In the genomic region with DNA sequence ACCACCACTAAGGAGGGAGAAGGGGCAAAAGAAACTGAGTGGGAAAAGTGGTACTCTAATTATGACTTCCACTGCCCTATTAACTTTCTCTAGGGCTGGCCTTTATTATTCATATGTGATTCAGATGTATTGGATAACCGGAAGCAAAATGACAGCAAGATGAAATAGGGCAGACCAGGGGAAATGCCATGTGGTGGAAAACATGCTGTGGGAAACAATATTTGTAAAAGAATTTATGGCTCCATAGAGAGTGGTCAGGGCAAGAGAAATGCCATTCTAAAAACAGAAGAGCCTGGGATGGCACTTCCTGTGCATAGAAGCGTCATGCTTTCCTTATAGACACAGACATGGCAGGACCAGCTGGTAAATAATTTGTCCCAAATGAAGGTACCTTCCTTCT, we compare ENCODE assay signal across 15 cellular contexts.
DNase-seq lines count a peak whose midpoint lies in the region; ATAC-seq and TF ChIP-seq lines count a peak whose summit lies in the region.
"Had no signal": no experiment of that assay in that cellular context is flagged by ENCODE, and none has a peak within 500 bp of the region (broad histone marks: within the 10 kb centered on the region; RNA-seq: fewer than 3 reads in every experiment).

No MANE protein-coding gene starts in this region.

- DNase-seq in GM23338 (ENCODE audit: low spot score) = no peak
- peak; percentile 13 for DNase-seq in fibroblast of the aortic adventitia (ENCODE audit: low read depth)
- DNase-seq in smooth muscle cell (lab: John Stamatoyannopoulos, UW; ENCODE audit: unreplicated experiment) = no peak
- DNase-seq in stimulated activated naive CD4-positive, alpha-beta T cell treated with Interleukin-2 at 50 U/mL for 16 hours (lab: John Stamatoyannopoulos, UW) = no peak
- DNase-seq in OCI-M2 (lab: John Stamatoyannopoulos, UW; ENCODE audit: unreplicated experiment) = no peak
- no peak for DNase-seq in HT-29 (ENCODE audit: low spot score)
- no peak for DNase-seq in PC-9
- DNase-seq: activated CD8-positive, alpha-beta memory T cell treated with anti-CD3 and anti-CD28 coated beads, Interleukin-2, amount 50 U/mL, for 48 hours; activated naive CD4-positive, alpha-beta T cell treated with anti-CD3 and anti-CD28 coated beads, Interleukin-2, amount 50 U/mL, for 16 hours; glutamatergic neuron; islet precursor cell; NCI-H2029 treated with DMSO at 0.1 percent for 48 hours had no signal

- no peak overlapping the region for H3K4me3 ChIP-seq in GM23338
- H3K4me3 ChIP-seq in fibroblast of the aortic adventitia (ENCODE audit: low read depth, low read length) = no peak overlapping the region
- H3K4me3 ChIP-seq in smooth muscle cell = no peak overlapping the region
- H3K4me3 ChIP-seq in PC-9 = no peak overlapping the region
- H3K4me3 ChIP-seq: cardiac muscle cell had no signal

- H3K4me1 ChIP-seq in GM23338 (ENCODE audit: insufficient read depth) (peaks cover 12% of the 10 kb centered on the region; the same call in 1 of the 2 replicates), smooth muscle cell (ENCODE audit: low read depth) (peaks cover 3% of the 10 kb centered on the region), PC-9 (replicated peaks; ENCODE audit: insufficient read depth) (no peaks in the 10 kb centered on the region)
- H3K4me1 ChIP-seq: parathyroid adenoma had no signal

- H3K9me3 ChIP-seq in smooth muscle cell (replicated peaks; ENCODE audit: low read depth) = no peaks in the 10 kb centered on the region
- H3K9me3 ChIP-seq in PC-9 (ENCODE audit: insufficient read depth, low read depth) = no peaks in the 10 kb centered on the region

- H3K9me2 ChIP-seq in GM23338 (ENCODE audit: insufficient read depth) (no peaks in the 10 kb centered on the region), PC-9 (ENCODE audit: insufficient read depth) (no peaks in the 10 kb centered on the region)

- H3K27ac ChIP-seq in GM23338 (ENCODE audit: low read depth) = no peak overlapping the region
- H3K27ac ChIP-seq in smooth muscle cell (ENCODE audit: low read depth) = peak overlapping the region; percentile 86
- no peak overlapping the region for H3K27ac ChIP-seq in PC-9
- H3K27ac ChIP-seq: cardiac muscle cell, parathyroid adenoma had no signal

- WGBS in smooth muscle cell (ENCODE audit: low lambda C conversion rate) = 24% methylated on average over 2 of the region's 2 CpGs

- peaks cover 4% of the 10 kb centered on the region for H3K27me3 Mint-ChIP-seq in GM23338 (ENCODE audit: insufficient read depth, low read depth, poor library complexity)

- H3K4me2 ChIP-seq in GM23338 (no peak overlapping the region), smooth muscle cell (peak overlapping the region; percentile 48), PC-9 (no peak overlapping the region)

- no peak for TF ChIP-seq CTCF in GM23338 (conservative IDR thresholded peaks at IDR 0.05; ENCODE audit: low read depth in 2 of 2)
- no peak for TF ChIP-seq CTCF in fibroblast of the aortic adventitia (IDR thresholded peaks at IDR 0.05; ENCODE audit: insufficient read depth, low read length)
- TF ChIP-seq CTCF in smooth muscle cell (IDR thresholded peaks at IDR 0.05; ENCODE audit: borderline replicate concordance, insufficient read depth, poor library complexity, severe bottlenecking) = no peak
- no peak for TF ChIP-seq CTCF in PC-9 (conservative IDR thresholded peaks at IDR 0.05)

- POLR2A ChIA-PET in PC-9 (lab: Charles Lee; ENCODE audit: unreplicated experiment) = no interaction called here

- H3F3A ChIP-seq in GM23338 (replicated peaks; ENCODE audit: low read depth) = no peaks in the 10 kb centered on the region
- no peaks in the 10 kb centered on the region for H3F3A ChIP-seq in smooth muscle cell (ENCODE audit: low read depth)
- no peaks in the 10 kb centered on the region for H3F3A ChIP-seq in PC-9 (ENCODE audit: insufficient read depth, low read depth)

- no peaks in the 10 kb centered on the region for H3K27me3 ChIP-seq in GM23338 (ENCODE audit: insufficient read depth)
- H3K27me3 ChIP-seq in smooth muscle cell (ENCODE audit: low read depth) = no peaks in the 10 kb centered on the region
- no peaks in the 10 kb centered on the region for H3K27me3 ChIP-seq in PC-9 (ENCODE audit: insufficient read depth, low read depth)
- H3K27me3 ChIP-seq: cardiac muscle cell had no signal

- H3K9ac ChIP-seq in smooth muscle cell (ENCODE audit: low read depth) = peak overlapping the region; percentile 18
- H3K9ac ChIP-seq: parathyroid adenoma had no signal

- BruUV-seq in PC-9 (replicated peaks; lab: Mats Ljungman, UMichigan) = no TSS peak

- H4K20me1 ChIP-seq in GM23338 (replicated peaks; ENCODE audit: insufficient read depth) (no peaks in the 10 kb centered on the region), smooth muscle cell (ENCODE audit: low read depth) (no peaks in the 10 kb centered on the region), PC-9 (ENCODE audit: insufficient read depth) (no peaks in the 10 kb centered on the region)

- no peaks in the 10 kb centered on the region for H3K9me3 Mint-ChIP-seq in GM23338

- CTCF ChIA-PET in PC-9 (lab: Charles Lee) = no interaction called here

- intact Hi-C loops in PC-9 (cut with micrococcal nuclease; ENCODE audit: unreplicated experiment) = no loop called here

- peaks cover 20% of the 10 kb centered on the region for H3K4me1 Mint-ChIP-seq in GM23338

- no peaks in the 10 kb centered on the region; the same call in 1 of the 2 replicates for H3K79me2 ChIP-seq in GM23338 (replicated peaks; ENCODE audit: insufficient read depth)
- no peaks in the 10 kb centered on the region for H3K79me2 ChIP-seq in smooth muscle cell (ENCODE audit: low read depth)
- H3K79me2 ChIP-seq in PC-9 (ENCODE audit: low read depth) = no peaks in the 10 kb centered on the region
- H3K79me2 ChIP-seq: parathyroid adenoma had no signal

- no peak overlapping the region for H3K4me3 Mint-ChIP-seq in GM23338

- H3K36me3 Mint-ChIP-seq in GM23338 (ENCODE audit: low read depth) = no peaks in the 10 kb centered on the region

- peak overlapping the region; percentile 25; the same call in 1 of the 2 replicates for H3K27ac Mint-ChIP-seq in GM23338

- ATAC-seq in GM23338 (no peak), SK-N-SH treated with all-trans-retinoic acid at 6 μM for 48 hours (peak; percentile 96)

- H3K36me3 ChIP-seq in GM23338 (ENCODE audit: insufficient read depth) = no peaks in the 10 kb centered on the region
- H3K36me3 ChIP-seq in smooth muscle cell (ENCODE audit: low read depth) = no peaks in the 10 kb centered on the region
- no peaks in the 10 kb centered on the region for H3K36me3 ChIP-seq in PC-9 (ENCODE audit: low read depth)
- H3K36me3 ChIP-seq: cardiac muscle cell had no signal

- no peak overlapping the region for H2AFZ ChIP-seq in GM23338
- H2AFZ ChIP-seq in smooth muscle cell (ENCODE audit: low read depth) = no peak overlapping the region
- no peak overlapping the region for H2AFZ ChIP-seq in PC-9
- H2AFZ ChIP-seq: parathyroid adenoma had no signal

TF ChIP-seq in GM23338, 12 proteins besides CTCF, POLR2A, EP300 and RAD21 (continues in another document):
- TF ChIP-seq EZH2phosphoT487 (IDR thresholded peaks at IDR 0.05; ENCODE audit: unreplicated experiment) (no peak), JUNB (IDR thresholded peaks at IDR 0.05; ENCODE audit: unreplicated experiment) (no peak), EZH2 (IDR thresholded peaks at IDR 0.05; ENCODE audit: low read depth, unreplicated experiment) (no peak), ZNF331 (CRISPR knock-in tag; IDR thresholded peaks at IDR 0.05; ENCODE audit: low read depth) (no peak)
- TF ChIP-seq, protein P1, sequence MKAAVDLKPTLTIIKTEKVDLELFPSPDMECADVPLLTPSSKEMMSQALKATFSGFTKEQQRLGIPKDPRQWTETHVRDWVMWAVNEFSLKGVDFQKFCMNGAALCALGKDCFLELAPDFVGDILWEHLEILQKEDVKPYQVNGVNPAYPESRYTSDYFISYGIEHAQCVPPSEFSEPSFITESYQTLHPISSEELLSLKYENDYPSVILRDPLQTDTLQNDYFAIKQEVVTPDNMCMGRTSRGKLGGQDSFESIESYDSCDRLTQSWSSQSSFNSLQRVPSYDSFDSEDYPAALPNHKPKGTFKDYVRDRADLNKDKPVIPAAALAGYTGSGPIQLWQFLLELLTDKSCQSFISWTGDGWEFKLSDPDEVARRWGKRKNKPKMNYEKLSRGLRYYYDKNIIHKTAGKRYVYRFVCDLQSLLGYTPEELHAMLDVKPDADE (IDR thresholded peaks at IDR 0.05) = no peak

TF ChIP-seq in SK-N-SH treated with all-trans-retinoic acid at 6 μM for 48 hours, 23 proteins besides CTCF, POLR2A, EP300 and RAD21:
- no peak for TF ChIP-seq ARNTL (CRISPR knock-in tag; IDR thresholded peaks at IDR 0.05; ENCODE audit: borderline replicate concordance, low read depth)
- TF ChIP-seq PATZ1 (CRISPR knock-in tag; IDR thresholded peaks at IDR 0.05; ENCODE audit: borderline replicate concordance) = 0 out of 2 replicates have a peak, but pooled peaks have one; percentile 24
- no peak for TF ChIP-seq ISL1 (CRISPR knock-in tag; IDR thresholded peaks at IDR 0.05)
- 0 out of 2 replicates have a peak, but pooled peaks have one; percentile 56 for TF ChIP-seq ZC3H10 (CRISPR knock-in tag; IDR thresholded peaks at IDR 0.05)
- TF ChIP-seq BACH2 (CRISPR knock-in tag; IDR thresholded peaks at IDR 0.05; ENCODE audit: borderline replicate concordance) = no peak
- peak; percentile 42; the same call in 1 of the 2 replicates for TF ChIP-seq TOX (CRISPR knock-in tag; IDR thresholded peaks at IDR 0.05; ENCODE audit: borderline replicate concordance)
